In genomic region chr14:68397827-68398226, GRCh38 we compare ENCODE assay signal across 10 cellular contexts.
DNase-seq lines count a peak whose midpoint lies in the region; ATAC-seq and TF ChIP-seq lines count a peak whose summit lies in the region.
"Had no signal": no experiment of that assay in that cellular context is flagged by ENCODE, and none has a peak within 500 bp of the region (broad histone marks: within the 10 kb centered on the region; RNA-seq: fewer than 3 reads in every experiment).

No MANE protein-coding gene starts in this region.

- H3K36me3 ChIP-seq in Caco-2 (ENCODE audit: control insufficient read depth, insufficient read depth, low read length) (no peaks in the 10 kb centered on the region; the same call in 1 of the 2 replicates), SK-N-MC (ENCODE audit: insufficient read depth, low read length) (no peaks in the 10 kb centered on the region), PC-9 (ENCODE audit: low read depth) (no peaks in the 10 kb centered on the region)
- H3K36me3 ChIP-seq: pancreas had no signal

- no peaks in the 10 kb centered on the region for H3K27me3 Mint-ChIP-seq in Caco-2 (ENCODE audit: insufficient read depth, unreplicated experiment)
- no peaks in the 10 kb centered on the region for H3K27me3 Mint-ChIP-seq in CD4-positive, alpha-beta T cell

- BruUV-seq in Caco-2 (replicated peaks; lab: Mats Ljungman, UMichigan) (no TSS peak), PC-9 (replicated peaks; lab: Mats Ljungman, UMichigan) (no TSS peak)

- no peaks in the 10 kb centered on the region for H3K79me2 ChIP-seq in PC-9 (ENCODE audit: low read depth)

- H3K4me3 Mint-ChIP-seq in Caco-2 (ENCODE audit: unreplicated experiment), result no peak overlapping the region
- H3K4me3 Mint-ChIP-seq in CD4-positive, alpha-beta T cell, result no peak overlapping the region

- no peak overlapping the region for H2AFZ ChIP-seq in PC-9

- H3K4me1 ChIP-seq in Caco-2 (peaks cover 34% of the 10 kb centered on the region), PC-9 (replicated peaks; ENCODE audit: insufficient read depth) (peaks cover 26% of the 10 kb centered on the region)

- no peaks in the 10 kb centered on the region for H3K27me3 ChIP-seq in Caco-2 (replicated peaks; ENCODE audit: control insufficient read depth, insufficient read depth, low read length)
- no peaks in the 10 kb centered on the region for H3K27me3 ChIP-seq in PC-9 (ENCODE audit: insufficient read depth, low read depth)
- no peaks in the 10 kb centered on the region for H3K27me3 ChIP-seq in CD4-positive, alpha-beta T cell (ENCODE audit: control insufficient read depth, insufficient read depth, low read length)
- H3K27me3 ChIP-seq: pancreas had no signal

- DNase-seq in Caco-2, result peak; percentile 32 to 54
- no peak for DNase-seq in SK-N-MC (ENCODE audit: low read depth, low spot score)
- peak; percentile 58 for DNase-seq in fibroblast of pulmonary artery (ENCODE audit: low read depth)
- peak; percentile 82 for DNase-seq in skeletal muscle cell (ENCODE audit: low read depth)
- DNase-seq in PC-9, result no peak
- no peak for DNase-seq in CD4-positive, alpha-beta T cell
- DNase-seq in stimulated activated CD4-positive, alpha-beta T cell treated with anti-CD3 and anti-CD28 coated beads, Interleukin-1b, Interleukin-23, amount 100 ng/mL, for 48 hours, result no peak
- DNase-seq: NCI-H2081 treated with DMSO at 0.1 percent for 48 hours had no signal

- TF ChIP-seq CTCF in Caco-2 (IDR thresholded peaks at IDR 0.05; ENCODE audit: insufficient read depth in 1 of 2, low read depth in 1 of 2, low read length in 1 of 2, severe bottlenecking in 1 of 2, unreplicated experiment in 1 of 2) (no peak), fibroblast of pulmonary artery (IDR thresholded peaks at IDR 0.05; ENCODE audit: low read length, missing control alignments) (no peak), PC-9 (conservative IDR thresholded peaks at IDR 0.05) (no peak)
- no peak for TF ChIP-seq CTCF in CD4-positive, alpha-beta T cell (IDR thresholded peaks at IDR 0.05)

- H4K20me1 ChIP-seq in PC-9 (ENCODE audit: insufficient read depth), result no peaks in the 10 kb centered on the region

- intact Hi-C loops in Caco-2 (cut with micrococcal nuclease; ENCODE audit: unreplicated experiment), result no loop called here
- intact Hi-C loops in PC-9 (cut with micrococcal nuclease; ENCODE audit: unreplicated experiment), result no loop called here
- intact Hi-C loops in CD4-positive, alpha-beta T cell (cut with DNase I, micrococcal nuclease), result no loop called here

- H3K4me3 ChIP-seq in Caco-2 (ENCODE audit: low read depth, low read length) (no peak overlapping the region), SK-N-MC (no peak overlapping the region), fibroblast of pulmonary artery (replicated peaks; ENCODE audit: low read depth, low read length) (no peak overlapping the region), skeletal muscle cell (ENCODE audit: low read depth, low read length) (no peak overlapping the region), PC-9 (no peak overlapping the region)
- H3K4me3 ChIP-seq: pancreas had no signal

- no peaks in the 10 kb centered on the region for H3K9me2 ChIP-seq in PC-9 (ENCODE audit: insufficient read depth)

- H3K9me3 Mint-ChIP-seq in Caco-2 (ENCODE audit: unreplicated experiment), result no peaks in the 10 kb centered on the region
- no peaks in the 10 kb centered on the region for H3K9me3 Mint-ChIP-seq in CD4-positive, alpha-beta T cell

- no peak overlapping the region for H3K9ac ChIP-seq in SK-N-MC (ENCODE audit: insufficient read length)

- H3K4me2 ChIP-seq in PC-9, result no peak overlapping the region

- H3F3A ChIP-seq in PC-9 (ENCODE audit: insufficient read depth, low read depth), result no peaks in the 10 kb centered on the region

- peaks cover 20% of the 10 kb centered on the region for H3K4me1 Mint-ChIP-seq in Caco-2 (ENCODE audit: low read depth, unreplicated experiment)
- H3K4me1 Mint-ChIP-seq in CD4-positive, alpha-beta T cell (ENCODE audit: low read depth), result peaks cover 19% of the 10 kb centered on the region

- H3K9me3 ChIP-seq in Caco-2 (no peaks in the 10 kb centered on the region), SK-N-MC (ENCODE audit: low read depth, low read length) (no peaks in the 10 kb centered on the region), PC-9 (ENCODE audit: insufficient read depth, low read depth) (peaks cover 4% of the 10 kb centered on the region; the same call in 1 of the 2 replicates)
- H3K9me3 ChIP-seq in CD4-positive, alpha-beta T cell (ENCODE audit: control insufficient read depth, low read length), result no peaks in the 10 kb centered on the region
- H3K9me3 ChIP-seq: pancreas had no signal

- 0 out of 2 replicates have a peak overlapping the region, but pooled peaks have one; percentile 3 for H3K27ac ChIP-seq in SK-N-MC
- no peak overlapping the region for H3K27ac ChIP-seq in PC-9
- H3K27ac ChIP-seq in CD4-positive, alpha-beta T cell (ENCODE audit: low read depth, low read length), result no peak overlapping the region

- POLR2A ChIA-PET in Caco-2 (lab: Charles Lee) (no interaction called here), PC-9 (lab: Charles Lee; ENCODE audit: unreplicated experiment) (no interaction called here)
- POLR2A ChIA-PET in CD4-positive, alpha-beta T cell (lab: Charles Lee), result no interaction called here

- peak overlapping the region; percentile 69 for H3K27ac Mint-ChIP-seq in Caco-2 (ENCODE audit: unreplicated experiment)
- H3K27ac Mint-ChIP-seq in CD4-positive, alpha-beta T cell, result no peak overlapping the region

- CTCF ChIA-PET in Caco-2 (lab: Charles Lee) (no interaction called here), PC-9 (lab: Charles Lee) (no interaction called here)
- CTCF ChIA-PET in CD4-positive, alpha-beta T cell (lab: Charles Lee), result no interaction called here

- ATAC-seq in CD4-positive, alpha-beta T cell (ENCODE audit: poor library complexity), result no peak
- no peak for ATAC-seq in GM18502 (IDR thresholded peaks at IDR 0.05; ENCODE audit: poor library complexity, unreplicated experiment)

- no peaks in the 10 kb centered on the region for H3K36me3 Mint-ChIP-seq in Caco-2 (ENCODE audit: insufficient read depth, unreplicated experiment)
- no peaks in the 10 kb centered on the region for H3K36me3 Mint-ChIP-seq in CD4-positive, alpha-beta T cell (ENCODE audit: low read depth)

Comparison
In these comparisons a context has a peak if more than half of its experiments do, and no peak if none do; other contexts are left out.
1. DNase-seq: peak in Caco-2 (2 of 2), fibroblast of pulmonary artery (single experiment) and skeletal muscle cell (single experiment); none in SK-N-MC (single experiment), PC-9 (0 of 2), CD4-positive, alpha-beta T cell (0 of 10) and stimulated activated CD4-positive, alpha-beta T cell treated with anti-CD3 and anti-CD28 coated beads, Interleukin-1b, Interleukin-23, amount 100 ng/mL, for 48 hours (single experiment).